ENCODE assay signal across 2 cellular contexts in the genomic region with DNA sequence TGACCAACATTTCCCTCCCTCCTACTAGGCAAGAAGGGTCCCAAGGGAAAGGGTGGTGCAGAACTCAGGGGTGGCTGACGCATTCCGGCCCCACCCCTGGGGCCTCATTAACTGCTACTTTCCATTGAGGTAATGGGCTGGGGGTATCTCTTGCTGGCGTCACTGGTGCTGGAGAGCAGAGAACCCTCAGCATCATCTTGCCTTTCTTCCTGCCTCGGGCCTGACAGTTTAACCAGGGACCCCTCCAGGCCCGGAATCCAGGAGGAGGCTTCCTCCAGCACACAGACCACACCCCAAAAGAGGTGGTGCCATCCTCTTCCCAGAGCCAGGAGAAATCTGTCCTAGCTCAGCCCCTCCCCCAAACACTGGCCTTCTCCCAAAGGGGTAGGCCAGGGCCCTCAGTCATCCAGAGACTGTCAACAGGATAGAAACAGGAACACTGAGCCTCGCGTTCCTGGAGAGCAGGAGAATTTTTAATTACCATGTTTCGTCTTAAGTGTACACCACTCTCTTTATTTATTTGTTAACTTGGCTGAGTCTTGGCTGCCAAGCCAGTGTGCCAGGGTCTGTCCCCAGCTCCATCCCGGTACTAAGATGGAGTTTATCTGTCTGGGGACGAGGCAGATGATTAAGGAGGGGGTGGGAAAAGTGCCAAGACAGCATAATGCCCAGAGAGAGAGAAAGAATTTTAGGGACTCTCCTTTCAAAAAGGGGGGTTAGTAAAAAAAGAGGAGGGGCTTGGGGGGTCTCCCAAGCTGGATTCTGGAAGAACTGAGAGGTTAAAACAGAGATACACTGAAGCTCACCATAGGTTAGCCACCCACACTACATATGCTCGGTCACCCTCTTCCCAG.
TF ChIP-seq lines count a peak whose summit lies in the region.

No MANE protein-coding gene starts in this region.

TF ChIP-seq in GM23338, 12 proteins besides CTCF, POLR2A, EP300 and RAD21 (continues in another document):
- TF ChIP-seq, protein P1, sequence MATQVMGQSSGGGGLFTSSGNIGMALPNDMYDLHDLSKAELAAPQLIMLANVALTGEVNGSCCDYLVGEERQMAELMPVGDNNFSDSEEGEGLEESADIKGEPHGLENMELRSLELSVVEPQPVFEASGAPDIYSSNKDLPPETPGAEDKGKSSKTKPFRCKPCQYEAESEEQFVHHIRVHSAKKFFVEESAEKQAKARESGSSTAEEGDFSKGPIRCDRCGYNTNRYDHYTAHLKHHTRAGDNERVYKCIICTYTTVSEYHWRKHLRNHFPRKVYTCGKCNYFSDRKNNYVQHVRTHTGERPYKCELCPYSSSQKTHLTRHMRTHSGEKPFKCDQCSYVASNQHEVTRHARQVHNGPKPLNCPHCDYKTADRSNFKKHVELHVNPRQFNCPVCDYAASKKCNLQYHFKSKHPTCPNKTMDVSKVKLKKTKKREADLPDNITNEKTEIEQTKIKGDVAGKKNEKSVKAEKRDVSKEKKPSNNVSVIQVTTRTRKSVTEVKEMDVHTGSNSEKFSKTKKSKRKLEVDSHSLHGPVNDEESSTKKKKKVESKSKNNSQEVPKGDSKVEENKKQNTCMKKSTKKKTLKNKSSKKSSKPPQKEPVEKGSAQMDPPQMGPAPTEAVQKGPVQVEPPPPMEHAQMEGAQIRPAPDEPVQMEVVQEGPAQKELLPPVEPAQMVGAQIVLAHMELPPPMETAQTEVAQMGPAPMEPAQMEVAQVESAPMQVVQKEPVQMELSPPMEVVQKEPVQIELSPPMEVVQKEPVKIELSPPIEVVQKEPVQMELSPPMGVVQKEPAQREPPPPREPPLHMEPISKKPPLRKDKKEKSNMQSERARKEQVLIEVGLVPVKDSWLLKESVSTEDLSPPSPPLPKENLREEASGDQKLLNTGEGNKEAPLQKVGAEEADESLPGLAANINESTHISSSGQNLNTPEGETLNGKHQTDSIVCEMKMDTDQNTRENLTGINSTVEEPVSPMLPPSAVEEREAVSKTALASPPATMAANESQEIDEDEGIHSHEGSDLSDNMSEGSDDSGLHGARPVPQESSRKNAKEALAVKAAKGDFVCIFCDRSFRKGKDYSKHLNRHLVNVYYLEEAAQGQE (IDR thresholded peaks at IDR 0.05; ENCODE audit: unreplicated experiment), result no peak
- no peak for TF ChIP-seq STAT1 (IDR thresholded peaks at IDR 0.05; ENCODE audit: unreplicated experiment)
- no peak for TF ChIP-seq ZNF331 (CRISPR knock-in tag; IDR thresholded peaks at IDR 0.05; ENCODE audit: low read depth)
- TF ChIP-seq ZNF114 (CRISPR knock-in tag; IDR thresholded peaks at IDR 0.05), result no peak
- no peak for TF ChIP-seq JUNB (IDR thresholded peaks at IDR 0.05; ENCODE audit: unreplicated experiment)
- no peak for TF ChIP-seq EZH2phosphoT487 (IDR thresholded peaks at IDR 0.05; ENCODE audit: unreplicated experiment)
- TF ChIP-seq EZH2 (IDR thresholded peaks at IDR 0.05; ENCODE audit: low read depth, unreplicated experiment), result no peak
- TF ChIP-seq, protein P2, sequence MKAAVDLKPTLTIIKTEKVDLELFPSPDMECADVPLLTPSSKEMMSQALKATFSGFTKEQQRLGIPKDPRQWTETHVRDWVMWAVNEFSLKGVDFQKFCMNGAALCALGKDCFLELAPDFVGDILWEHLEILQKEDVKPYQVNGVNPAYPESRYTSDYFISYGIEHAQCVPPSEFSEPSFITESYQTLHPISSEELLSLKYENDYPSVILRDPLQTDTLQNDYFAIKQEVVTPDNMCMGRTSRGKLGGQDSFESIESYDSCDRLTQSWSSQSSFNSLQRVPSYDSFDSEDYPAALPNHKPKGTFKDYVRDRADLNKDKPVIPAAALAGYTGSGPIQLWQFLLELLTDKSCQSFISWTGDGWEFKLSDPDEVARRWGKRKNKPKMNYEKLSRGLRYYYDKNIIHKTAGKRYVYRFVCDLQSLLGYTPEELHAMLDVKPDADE (IDR thresholded peaks at IDR 0.05), result no peak

TF ChIP-seq in WTC11, 78 proteins besides CTCF, POLR2A, EP300 and RAD21 (continued from another document):
- TF ChIP-seq, protein P3, sequence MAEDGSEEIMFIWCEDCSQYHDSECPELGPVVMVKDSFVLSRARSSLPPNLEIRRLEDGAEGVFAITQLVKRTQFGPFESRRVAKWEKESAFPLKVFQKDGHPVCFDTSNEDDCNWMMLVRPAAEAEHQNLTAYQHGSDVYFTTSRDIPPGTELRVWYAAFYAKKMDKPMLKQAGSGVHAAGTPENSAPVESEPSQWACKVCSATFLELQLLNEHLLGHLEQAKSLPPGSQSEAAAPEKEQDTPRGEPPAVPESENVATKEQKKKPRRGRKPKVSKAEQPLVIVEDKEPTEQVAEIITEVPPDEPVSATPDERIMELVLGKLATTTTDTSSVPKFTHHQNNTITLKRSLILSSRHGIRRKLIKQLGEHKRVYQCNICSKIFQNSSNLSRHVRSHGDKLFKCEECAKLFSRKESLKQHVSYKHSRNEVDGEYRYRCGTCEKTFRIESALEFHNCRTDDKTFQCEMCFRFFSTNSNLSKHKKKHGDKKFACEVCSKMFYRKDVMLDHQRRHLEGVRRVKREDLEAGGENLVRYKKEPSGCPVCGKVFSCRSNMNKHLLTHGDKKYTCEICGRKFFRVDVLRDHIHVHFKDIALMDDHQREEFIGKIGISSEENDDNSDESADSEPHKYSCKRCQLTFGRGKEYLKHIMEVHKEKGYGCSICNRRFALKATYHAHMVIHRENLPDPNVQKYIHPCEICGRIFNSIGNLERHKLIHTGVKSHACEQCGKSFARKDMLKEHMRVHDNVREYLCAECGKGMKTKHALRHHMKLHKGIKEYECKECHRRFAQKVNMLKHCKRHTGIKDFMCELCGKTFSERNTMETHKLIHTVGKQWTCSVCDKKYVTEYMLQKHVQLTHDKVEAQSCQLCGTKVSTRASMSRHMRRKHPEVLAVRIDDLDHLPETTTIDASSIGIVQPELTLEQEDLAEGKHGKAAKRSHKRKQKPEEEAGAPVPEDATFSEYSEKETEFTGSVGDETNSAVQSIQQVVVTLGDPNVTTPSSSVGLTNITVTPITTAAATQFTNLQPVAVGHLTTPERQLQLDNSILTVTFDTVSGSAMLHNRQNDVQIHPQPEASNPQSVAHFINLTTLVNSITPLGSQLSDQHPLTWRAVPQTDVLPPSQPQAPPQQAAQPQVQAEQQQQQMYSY (CRISPR knock-in tag; IDR thresholded peaks at IDR 0.05), result peak; percentile 63
- no peak for TF ChIP-seq TEAD1 (CRISPR knock-in tag; IDR thresholded peaks at IDR 0.05)
- TF ChIP-seq CREB1 (CRISPR knock-in tag; IDR thresholded peaks at IDR 0.05), result no peak
- TF ChIP-seq NFE2L1 (CRISPR knock-in tag; IDR thresholded peaks at IDR 0.05), result no peak
